ENCODE assay signal across 17 cellular contexts in the genomic region with DNA sequence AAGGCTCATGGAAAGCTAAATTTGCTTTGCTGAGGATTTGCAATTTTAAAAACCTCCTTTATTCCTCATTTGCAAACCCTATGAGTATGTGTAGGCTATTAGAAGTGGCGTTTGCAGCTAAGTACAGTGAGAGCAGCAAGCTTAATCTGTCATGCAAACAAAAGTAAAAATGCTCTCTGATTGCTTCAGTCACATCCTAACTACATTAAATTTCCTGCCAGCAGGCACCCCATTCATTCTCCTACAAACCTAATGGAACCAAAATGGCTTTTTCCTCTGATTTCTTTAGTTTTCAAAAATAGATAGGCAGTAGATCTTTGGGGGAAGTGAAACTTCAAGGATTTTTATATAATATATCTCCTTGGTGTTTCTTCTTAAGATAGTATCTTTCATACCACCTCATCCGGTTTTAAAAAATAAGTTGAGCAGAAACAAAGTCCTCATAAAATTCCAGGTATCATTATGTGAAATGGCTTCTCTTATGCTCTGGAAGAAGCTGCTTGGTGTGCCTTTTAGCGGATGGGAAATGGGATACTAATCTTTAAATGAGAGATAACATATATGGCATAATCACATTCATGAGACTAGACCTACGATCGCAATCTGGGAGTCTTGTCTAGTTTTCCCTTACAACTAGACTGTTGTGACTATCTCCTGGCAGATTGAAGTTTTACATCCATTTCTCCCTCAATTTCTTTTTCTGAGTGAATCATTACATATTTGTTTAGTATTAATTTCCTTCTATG.
"Had no signal": no experiment of that assay in that cellular context is flagged by ENCODE, and none has a peak within 500 bp of the region (broad histone marks: within the 10 kb centered on the region; RNA-seq: fewer than 3 reads in every experiment).

No MANE protein-coding gene starts in this region.

- H3K4me3 ChIP-seq: colonic mucosa, esophagus squamous epithelium, right lobe of liver, smooth muscle cell, upper lobe of right lung had no signal

- DNase-seq: activated CD4-positive, alpha-beta T cell treated with anti-CD3 and anti-CD28 coated beads for 1 hour; activated CD4-positive, alpha-beta T cell treated with anti-CD3 and anti-CD28 coated beads, Interleukin-2, amount 50 U/mL, for 48 hours; activated CD8-positive, alpha-beta memory T cell treated with anti-CD3 and anti-CD28 coated beads, Interleukin-2, amount 10 ng/mL, durations not matched to agents 7 days and 5 days; activated naive CD4-positive, alpha-beta T cell treated with anti-CD3 and anti-CD28 coated beads, Interleukin-2, amount 10 ng/mL, durations not matched to agents 7 days and 5 days; activated T-cell treated with anti-CD3 and anti-CD28 coated beads, Interleukin-2, amount 50 U/mL, for 1 hour; colonic mucosa; esophagus squamous epithelium; glutamatergic neuron; kidney glomerular epithelial cell; left ventricle myocardium superior; mesendoderm; nucleus accumbens; right lobe of liver; stimulated activated naive CD8-positive, alpha-beta T cell treated with anti-CD3 and anti-CD28 coated beads, Interleukin-15, amount 100 ng/mL, for 72 hours; upper lobe of right lung had no signal

- H3K4me1 ChIP-seq: colonic mucosa, upper lobe of right lung had no signal

- H3K36me3 ChIP-seq: colonic mucosa, right lobe of liver had no signal

- H3K27me3 ChIP-seq: colonic mucosa, esophagus squamous epithelium, right lobe of liver, upper lobe of right lung had no signal

- ATAC-seq: activated CD8-positive, alpha-beta memory T cell treated with anti-CD3 and anti-CD28 coated beads, Interleukin-2, amount 10 ng/mL, durations not matched to agents 7 days and 5 days; left ventricle myocardium superior; natural killer cell treated with Interleukin-12 subunit alpha and Interleukin-12 subunit beta and Interleukin-15 and Interleukin-18, amount 100 ng/mL, for 72 hours; stimulated activated naive CD8-positive, alpha-beta T cell treated with anti-CD3 and anti-CD28 coated beads, Interleukin-15, amount 100 ng/mL, for 72 hours; upper lobe of right lung had no signal

- H3K9me3 ChIP-seq: colonic mucosa, esophagus squamous epithelium, right lobe of liver, upper lobe of right lung had no signal

- H3K27ac ChIP-seq: colonic mucosa, right lobe of liver, upper lobe of right lung had no signal
